ENCODE assay signal across 17 cellular contexts in the genomic region with DNA sequence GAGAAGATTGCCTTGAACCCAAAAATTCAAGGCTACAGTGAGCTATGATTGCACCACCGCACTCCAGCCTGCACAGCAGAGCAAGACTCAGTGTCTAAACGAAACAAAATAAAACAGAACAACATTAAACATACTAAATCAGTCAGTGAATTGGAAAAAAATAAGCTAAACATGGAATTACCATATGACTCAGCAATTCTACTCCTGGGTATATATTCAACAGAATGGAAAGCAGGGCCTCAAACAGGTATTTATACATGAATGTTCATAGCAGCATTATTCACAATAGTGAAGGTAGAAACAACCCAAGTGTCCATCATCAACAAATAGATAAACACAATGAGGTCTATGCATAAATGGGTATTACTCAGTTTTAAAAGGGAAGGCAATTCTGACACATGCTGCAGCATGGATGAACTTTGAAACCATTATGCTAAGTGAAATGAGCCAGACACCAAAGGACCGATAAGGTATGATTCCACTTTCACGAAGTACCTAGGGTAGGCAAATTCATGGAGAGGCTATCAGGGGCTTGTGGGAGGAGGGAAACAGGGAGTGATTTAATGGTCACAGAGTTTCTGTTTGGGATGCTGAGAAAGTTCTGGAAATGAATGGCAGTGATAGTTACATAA. TPM values are rescaled to one million over a fixed set of nuclear protein-coding genes. Genes with fewer than 3 reads are reported as not detected.
DNase-seq lines count a peak whose midpoint lies in the region; ATAC-seq and FAIRE-seq lines count a peak whose summit lies in the region.
"Had no signal": no experiment of that assay in that cellular context is flagged by ENCODE, and none has a peak within 500 bp of the region (broad histone marks: within the 10 kb centered on the region; RNA-seq: fewer than 3 reads in every experiment).

No MANE protein-coding gene starts in this region.

- POLR2A ChIA-PET in activated CD4-positive, alpha-beta T cell treated with anti-CD3 and anti-CD28 coated beads, Interleukin-2, amount 10 ng/mL, durations not matched to agents 7 days and 5 days (lab: Charles Lee) = no interaction called here

- no peaks in the 10 kb centered on the region for H3K27me3 Mint-ChIP-seq in activated CD4-positive, alpha-beta T cell treated with anti-CD3 and anti-CD28 coated beads, Interleukin-2, amount 10 ng/mL, durations not matched to agents 7 days and 5 days
- H3K27me3 Mint-ChIP-seq in activated CD4-positive, alpha-beta T cell treated with anti-CD3 and anti-CD28 coated beads, Interleukin-2, amount 10 ng/mL, durations not matched to agents 24 days and 14 days = no peaks in the 10 kb centered on the region
- H3K27me3 Mint-ChIP-seq: B cell; CD4-positive, alpha-beta T cell had no signal

- no peak overlapping the region for H3K4me3 Mint-ChIP-seq in activated CD4-positive, alpha-beta T cell treated with anti-CD3 and anti-CD28 coated beads, Interleukin-2, amount 10 ng/mL, durations not matched to agents 7 days and 5 days
- no peak overlapping the region for H3K4me3 Mint-ChIP-seq in activated CD4-positive, alpha-beta T cell treated with anti-CD3 and anti-CD28 coated beads, Interleukin-2, amount 10 ng/mL, durations not matched to agents 24 days and 14 days
- H3K4me3 Mint-ChIP-seq: B cell; CD4-positive, alpha-beta T cell; HFFc6 had no signal

- H3K36me3 Mint-ChIP-seq in activated CD4-positive, alpha-beta T cell treated with anti-CD3 and anti-CD28 coated beads, Interleukin-2, amount 10 ng/mL, durations not matched to agents 7 days and 5 days (ENCODE audit: low read depth) = no peaks in the 10 kb centered on the region
- no peaks in the 10 kb centered on the region for H3K36me3 Mint-ChIP-seq in activated CD4-positive, alpha-beta T cell treated with anti-CD3 and anti-CD28 coated beads, Interleukin-2, amount 10 ng/mL, durations not matched to agents 24 days and 14 days (ENCODE audit: low read depth)

- ATAC-seq in HG03196 (IDR thresholded peaks at IDR 0.05; ENCODE audit: unreplicated experiment) = no peak

- H3K27ac Mint-ChIP-seq in activated CD4-positive, alpha-beta T cell treated with anti-CD3 and anti-CD28 coated beads, Interleukin-2, amount 10 ng/mL, durations not matched to agents 7 days and 5 days = peak overlapping the region; percentile 17
- H3K27ac Mint-ChIP-seq in activated CD4-positive, alpha-beta T cell treated with anti-CD3 and anti-CD28 coated beads, Interleukin-2, amount 10 ng/mL, durations not matched to agents 24 days and 14 days = no peak overlapping the region
- H3K27ac Mint-ChIP-seq: B cell; CD4-positive, alpha-beta T cell; HFFc6 had no signal

- FAIRE-seq in islet of Langerhans (lab: Jason Lieb, UNC) = peak; percentile 88
- FAIRE-seq: G401.6, GM12891, HTR-8/SVneo had no signal

- H3K4me1 Mint-ChIP-seq in activated CD4-positive, alpha-beta T cell treated with anti-CD3 and anti-CD28 coated beads, Interleukin-2, amount 10 ng/mL, durations not matched to agents 7 days and 5 days = no peaks in the 10 kb centered on the region
- no peaks in the 10 kb centered on the region for H3K4me1 Mint-ChIP-seq in activated CD4-positive, alpha-beta T cell treated with anti-CD3 and anti-CD28 coated beads, Interleukin-2, amount 10 ng/mL, durations not matched to agents 24 days and 14 days
- H3K4me1 Mint-ChIP-seq: B cell had no signal

- CTCF ChIA-PET in activated CD4-positive, alpha-beta T cell treated with anti-CD3 and anti-CD28 coated beads, Interleukin-2, amount 10 ng/mL, durations not matched to agents 7 days and 5 days (lab: Charles Lee) = no interaction called here

- no peaks in the 10 kb centered on the region for H3K9me3 Mint-ChIP-seq in activated CD4-positive, alpha-beta T cell treated with anti-CD3 and anti-CD28 coated beads, Interleukin-2, amount 10 ng/mL, durations not matched to agents 7 days and 5 days
- H3K9me3 Mint-ChIP-seq in activated CD4-positive, alpha-beta T cell treated with anti-CD3 and anti-CD28 coated beads, Interleukin-2, amount 10 ng/mL, durations not matched to agents 24 days and 14 days = peaks cover 3% of the 10 kb centered on the region
- H3K9me3 Mint-ChIP-seq: CD4-positive, alpha-beta T cell; HFFc6 had no signal

- no peak for DNase-seq in activated CD4-positive, alpha-beta T cell treated with anti-CD3 and anti-CD28 coated beads, Interleukin-2, amount 10 ng/mL, durations not matched to agents 7 days and 5 days
- no peak for DNase-seq in activated CD4-positive, alpha-beta T cell treated with anti-CD3 and anti-CD28 coated beads, Interleukin-2, amount 10 ng/mL, durations not matched to agents 24 days and 14 days
- DNase-seq in NCI-H526 treated with DMSO at 0.1 percent for 48 hours (lab: John Stamatoyannopoulos, UW) (peak; percentile 74), NCI-H187 treated with DMSO at 0.1 percent for 48 hours (lab: John Stamatoyannopoulos, UW) (no peak), T1000 (lab: John Stamatoyannopoulos, UW) (no peak)
- DNase-seq: C1 segment of cervical spinal cord; CD4-positive, alpha-beta T cell; DMS79; EL; HCEC 1CT; HFFc6 had no signal

- intact Hi-C loops in activated CD4-positive, alpha-beta T cell treated with anti-CD3 and anti-CD28 coated beads, Interleukin-2, amount 10 ng/mL, durations not matched to agents 24 days and 14 days (cut with micrococcal nuclease) = no loop called here

RNA-seq across cellular contexts. Expression of gene NTM, which starts 15.5 kb away (rescaled TPM):
- total RNA-seq in activated CD4-positive, alpha-beta T cell treated with anti-CD3 and anti-CD28 coated beads, Interleukin-2, amount 10 ng/mL, durations not matched to agents 7 days and 5 days = not detected
- not detected in 2 replicates for total RNA-seq in activated CD4-positive, alpha-beta T cell treated with anti-CD3 and anti-CD28 coated beads, Interleukin-2, amount 10 ng/mL, durations not matched to agents 24 days and 14 days
- total RNA-seq: B cell; CD4-positive, alpha-beta T cell had no signal
